Comparison of ENCODE assay signal across 12 cellular contexts in genomic region chr4:113499696-113500095, GRCh38.
DNase-seq lines count a peak whose midpoint lies in the region; ATAC-seq and TF ChIP-seq lines count a peak whose summit lies in the region.
"Had no signal": no experiment of that assay in that cellular context is flagged by ENCODE, and none has a peak within 500 bp of the region (broad histone marks: within the 10 kb centered on the region; RNA-seq: fewer than 3 reads in every experiment).

No MANE protein-coding gene starts in this region.

- in situ Hi-C loops in ACHN (cut with HindIII; ENCODE audit: low pct_ligation_motif_present, low pct_unique_long_range_greater_than_20kb, low sequenced_read_pairs): no loop called here
- in situ Hi-C loops in brain microvascular endothelial cell (cut with HindIII; ENCODE audit: low pct_ligation_motif_present, low sequenced_read_pairs): no loop called here

- no peak overlapping the region for H3K27ac ChIP-seq in brain microvascular endothelial cell

- H3K36me3 ChIP-seq in brain microvascular endothelial cell (replicated peaks): no peaks in the 10 kb centered on the region

- no peak for TF ChIP-seq CTCF in brain microvascular endothelial cell (IDR thresholded peaks at IDR 0.05; ENCODE audit: low read depth, low read length, missing control alignments)

- H3K4me3 ChIP-seq in brain microvascular endothelial cell (ENCODE audit: low read depth, low read length): no peak overlapping the region

- H3K27me3 ChIP-seq in brain microvascular endothelial cell (replicated peaks): no peaks in the 10 kb centered on the region

- DNase-seq in ACHN: peak; percentile 2
- DNase-seq in HS-5 (ENCODE audit: low read depth): peak; percentile 10
- DNase-seq in brain microvascular endothelial cell: peak; percentile 65
- peak; percentile 92 for DNase-seq in iris pigment epithelial cell (ENCODE audit: low read depth)
- no peak for DNase-seq in NCI-H1694 (lab: John Stamatoyannopoulos, UW)
- DNase-seq in NCI-H1930 (lab: John Stamatoyannopoulos, UW): no peak
- DNase-seq: activated naive CD4-positive, alpha-beta T cell; cerebellar nuclear complex; NCI-H1092; nucleus accumbens had no signal

- ATAC-seq in GM18868 (IDR thresholded peaks at IDR 0.05; ENCODE audit: unreplicated experiment) (no peak), HG02759 (IDR thresholded peaks at IDR 0.05; ENCODE audit: unreplicated experiment) (no peak)

Comparison
In these comparisons a context has a peak if more than half of its experiments do, and no peak if none do; other contexts are left out.
1. DNase-seq: peak in ACHN (single experiment), HS-5 (single experiment), brain microvascular endothelial cell (single experiment) and iris pigment epithelial cell (single experiment); none in NCI-H1694 (single experiment) and NCI-H1930 (0 of 2).